Comparison of ENCODE assay signal across 30 cellular contexts in the genomic region with DNA sequence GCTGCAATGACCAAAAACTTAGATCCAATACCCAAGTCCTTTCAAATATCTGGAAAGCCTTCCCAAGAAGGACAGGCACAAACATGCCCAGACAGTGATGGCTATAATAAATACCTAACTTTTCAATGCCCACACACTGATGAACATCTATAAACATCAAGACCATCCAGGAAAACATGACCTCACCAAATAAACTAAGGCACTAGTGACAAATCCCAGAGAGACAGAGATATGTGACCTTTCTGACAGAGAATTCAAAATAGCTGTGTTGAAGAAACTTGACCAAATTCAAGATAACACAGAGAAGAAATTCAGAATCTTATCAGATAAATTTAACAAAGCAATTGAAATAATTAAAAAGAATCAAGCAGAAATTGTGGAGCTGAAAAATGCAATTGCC. TPM values are rescaled to one million over a fixed set of nuclear protein-coding genes. Genes with fewer than 3 reads are reported as not detected.
"Had no signal": no experiment of that assay in that cellular context is flagged by ENCODE, and none has a peak within 500 bp of the region (broad histone marks: within the 10 kb centered on the region; RNA-seq: fewer than 3 reads in every experiment).

No MANE protein-coding gene starts in this region.

- H3K4me3 ChIP-seq: neural progenitor cell, ovary, psoas muscle, skin epidermis, smooth muscle cell, spleen, suprapubic skin, testis, tibial artery, transverse colon, upper lobe of right lung, uterus had no signal

- H3K4me2 ChIP-seq: neural progenitor cell, smooth muscle cell had no signal

- H3K9me3 ChIP-seq: suprapubic skin, testis, upper lobe of right lung, uterus had no signal

- H3K4me1 ChIP-seq: neural progenitor cell, parathyroid adenoma, psoas muscle, spleen, suprapubic skin, testis, tibial artery, transverse colon, upper lobe of right lung, uterus had no signal

- H3K9ac ChIP-seq: neural progenitor cell, parathyroid adenoma had no signal

- H3K36me3 ChIP-seq: neural progenitor cell, ovary, spleen, suprapubic skin, tibial artery, transverse colon, upper lobe of right lung, uterus had no signal

- ATAC-seq: natural killer cell; psoas muscle; right cardiac atrium; sciatic nerve; stimulated activated memory B cell treated with anti-CD40 and anti-IgM and Interleukin-4, amounts not matched to agents 10 μg/mL and 1 μg/mL and 100 μg/mL, for 72 hours; stimulated activated naive CD8-positive, alpha-beta T cell treated with anti-CD3 and anti-CD28 coated beads, Interleukin-15, amount 100 ng/mL, for 72 hours; stimulated activated naive CD8-positive, alpha-beta T cell treated with anti-CD3 and anti-CD28 coated beads, Interleukin-15, Interleukin-2, amounts not matched to agents 100 U/mL and 50 U/mL, for 24 hours; upper lobe of right lung had no signal

- H3K79me2 ChIP-seq: parathyroid adenoma had no signal

- DNase-seq: natural killer cell; occipital lobe; ovary; posterior cingulate gyrus; psoas muscle; right cardiac atrium; spleen; stimulated activated CD4-positive, alpha-beta T cell treated with anti-CD3 and anti-CD28 coated beads, Interleukin-12 subunit alpha, Interleukin-12 subunit beta, amount 100 ng/mL, for 4 hours; stimulated activated CD4-positive, alpha-beta T cell treated with anti-CD3 and anti-CD28 coated beads, Interleukin-1b, Interleukin-23, amount 100 ng/mL, for 48 hours; stimulated activated CD4-positive, alpha-beta T cell treated with anti-CD3 and anti-CD28 coated beads, Interleukin-4, amount 100 ng/mL, for 1 hour; stimulated activated CD4-positive, alpha-beta T cell treated with anti-CD3 and anti-CD28 coated beads, Interleukin-4, amount 100 ng/mL, for 4 hours; stimulated activated CD8-positive, alpha-beta memory T cell treated with anti-CD3 and anti-CD28 coated beads, Interleukin-4, amount 100 ng/mL, for 48 hours; stimulated activated naive CD4-positive, alpha-beta T cell; stimulated activated naive CD8-positive, alpha-beta T cell treated with anti-CD3 and anti-CD28 coated beads, Interleukin-15, amount 100 ng/mL, for 72 hours; stimulated activated naive CD8-positive, alpha-beta T cell treated with anti-CD3 and anti-CD28 coated beads, Interleukin-15, Interleukin-2, amounts not matched to agents 100 U/mL and 50 U/mL, for 24 hours; substantia nigra; testis; tibial artery; transverse colon; upper lobe of right lung; uterus had no signal

- H3K27ac ChIP-seq: neural progenitor cell, ovary, parathyroid adenoma, psoas muscle, skin epidermis, spleen, suprapubic skin, testis, tibial artery, transverse colon, upper lobe of right lung, uterus had no signal

- H3K27me3 ChIP-seq: neural progenitor cell, ovary, suprapubic skin, testis, tibial artery, transverse colon, upper lobe of right lung, uterus had no signal

- H2AFZ ChIP-seq: neural progenitor cell, parathyroid adenoma had no signal

RNA-seq across cellular contexts. Expression of gene INSM2, which starts 38.7 kb away (rescaled TPM):
- total RNA-seq: natural killer cell, osteoblast, psoas muscle, right cardiac atrium, sciatic nerve, smooth muscle cell, suprapubic skin, upper lobe of right lung had no signal
- polyA plus RNA-seq: ovary, psoas muscle, right cardiac atrium, smooth muscle cell, urinary bladder had no signal
